In the genomic region with DNA sequence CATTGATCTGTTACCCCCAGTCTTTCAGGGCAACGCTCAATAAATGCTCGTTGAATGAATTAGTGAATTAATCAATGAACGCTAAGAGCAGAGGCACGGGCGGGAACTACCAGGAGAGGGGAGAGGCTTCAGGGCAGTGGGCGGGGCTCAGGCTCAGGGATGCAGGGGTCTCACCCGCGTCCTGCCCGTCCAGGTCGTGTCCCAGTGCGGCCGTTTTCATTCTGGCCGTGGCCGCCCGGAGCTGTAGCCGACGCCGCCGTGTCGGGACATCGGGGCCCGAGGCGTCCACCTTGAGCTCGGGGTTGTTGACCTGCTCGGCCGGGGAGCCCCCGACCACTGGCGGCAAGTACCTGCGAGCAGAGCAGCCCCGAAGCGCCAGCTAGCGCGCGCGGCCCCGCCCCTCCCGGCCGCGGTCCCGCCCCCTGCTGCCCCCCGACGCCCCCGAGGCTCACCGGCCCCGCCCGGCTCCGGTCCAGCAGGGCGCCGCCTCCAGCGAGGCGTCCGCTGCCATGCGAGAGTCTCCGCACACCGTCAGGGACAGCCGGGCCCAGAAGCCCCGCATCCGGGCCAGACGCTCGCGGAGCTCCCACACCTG, we compare ENCODE assay signal across 6 cellular contexts.
DNase-seq lines count a peak whose midpoint lies in the region; TF ChIP-seq lines count a peak whose summit lies in the region.

No MANE protein-coding gene starts in this region.

- TF ChIP-seq CTCF in GM13977 (IDR thresholded peaks at IDR 0.05; ENCODE audit: extremely low read depth, insufficient read depth, missing control alignments) (no peak), astrocyte of the spinal cord (IDR thresholded peaks at IDR 0.05; ENCODE audit: low read depth, low read length) (no peak), nephron (IDR thresholded peaks at IDR 0.05; ENCODE audit: unreplicated experiment in 3 of 3) (no peak)

- in situ Hi-C loops in GM13977 (cut with MboI; ENCODE audit: low pct_unique_long_range_greater_than_20kb, low sequenced_read_pairs, unreplicated experiment) (no loop called here), astrocyte of the spinal cord (cut with HindIII; ENCODE audit: low sequenced_read_pairs) (no loop called here)

- H3K9me3 Mint-ChIP-seq in nephron, result no peaks in the 10 kb centered on the region

- peaks cover 39% of the 10 kb centered on the region for H3K4me1 Mint-ChIP-seq in nephron

- H3K27me3 Mint-ChIP-seq in nephron (ENCODE audit: low read depth), result peaks cover 39% of the 10 kb centered on the region

- DNase-seq in GM13977 (ENCODE audit: low spot score) (peak; percentile 69), astrocyte of the spinal cord (ENCODE audit: low read depth, low spot score) (no peak), dedifferentiated amniotic fluid mesenchymal stem cell (ENCODE audit: extremely low spot score) (no peak), NCI-H82 treated with DMSO at 0.1 percent for 48 hours (lab: John Stamatoyannopoulos, UW; ENCODE audit: unreplicated experiment) (no peak), SHP77 treated with DMSO at 0.1 percent for 48 hours (lab: John Stamatoyannopoulos, UW) (no peak)

- H3K27ac Mint-ChIP-seq in nephron, result peak overlapping the region in 2 of 3 experiments; percentile 23 to 75

- H3K4me3 Mint-ChIP-seq in nephron, result peak overlapping the region; percentile 71 to 79 (median 71)

- peaks cover 13% of the 10 kb centered on the region for H3K36me3 Mint-ChIP-seq in nephron (ENCODE audit: low read depth)

- peak overlapping the region; percentile 24 for H3K4me3 ChIP-seq in astrocyte of the spinal cord (ENCODE audit: low read depth, low read length)
